ENCODE assay signal across 8 cellular contexts in genomic region chr14:103627073-103628025, GRCh38. TPM values are rescaled to one million over a fixed set of nuclear protein-coding genes. Genes with fewer than 3 reads are reported as not detected.
A peak's percentile ranks its signal among the peaks of the same experiment; 100 is the strongest.
DNase-seq lines count a peak whose midpoint lies in the region; ATAC-seq and TF ChIP-seq lines count a peak whose summit lies in the region.

No MANE protein-coding gene starts in this region.

- H3K79me2 ChIP-seq in HCT116 (ENCODE audit: insufficient read depth, low read length), result peaks cover 34% of the 10 kb centered on the region

- DNase-seq in HCT116 (ENCODE audit: low read depth, low spot score) (no peak), T-helper 17 cell (no peak), right cardiac atrium (peak in 1 of 3 donors; percentile 53), kidney tubule cell (ENCODE audit: low spot score) (no peak), NCI-H2081 treated with DMSO at 0.1 percent for 48 hours (lab: John Stamatoyannopoulos, UW) (no peak), HuH-7.5 (ENCODE audit: low spot score) (no peak), cerebellar cortex (ENCODE audit: low spot score) (no peak)

- ATAC-seq in HCT116 (no peak), T-helper 17 cell (no peak), right cardiac atrium (no peak)

- H3K4me3 ChIP-seq in HCT116 (replicated peaks in 1 of 2; ENCODE audit: low read depth in 1 of 2, low read length in 2 of 2), result peak overlapping the region in 1 of 2 experiments; percentile 67; a peak in 3 of 4 replicates
- no peak overlapping the region for H3K4me3 ChIP-seq in right cardiac atrium (ENCODE audit: low read length)
- H3K4me3 ChIP-seq in skin epidermis, result no peak overlapping the region

- peak overlapping the region; percentile 86 for H3K4me3 Mint-ChIP-seq in T-helper 17 cell

- WGBS in right cardiac atrium, result 92% methylated on average over 16 of the region's 16 CpGs

- no peak for TF ChIP-seq RAD21 in HCT116 (IDR thresholded peaks at IDR 0.05; ENCODE audit: low read depth)

- H3K4me1 Mint-ChIP-seq in T-helper 17 cell, result peaks cover 12% of the 10 kb centered on the region

- H3K27me3 Mint-ChIP-seq in T-helper 17 cell, result no peaks in the 10 kb centered on the region

- POLR2A ChIA-PET in HCT116 (lab: Charles Lee), result interaction anchor here (0.7 kb wide), 1 partner anchor 40 kb away, joined by 3 read pairs; no protein-coding TSS in a partner anchor

- H3K27ac Mint-ChIP-seq in T-helper 17 cell, result peak overlapping the region; percentile 85

- CTCF ChIA-PET in HCT116 (lab: Charles Lee), result no interaction called here

- peak overlapping the region; percentile 95 for H3K9ac ChIP-seq in HCT116 (ENCODE audit: low read length)

- no peak for TF ChIP-seq CTCF in HCT116 (IDR thresholded peaks at IDR 0.05 in 2 of 3, conservative IDR thresholded peaks at IDR 0.05 in 1 of 3; ENCODE audit: borderline replicate concordance in 1 of 3, insufficient read depth in 1 of 3, low read depth in 2 of 3, low read length in 2 of 3)

- TF ChIP-seq POLR2A in HCT116 (IDR thresholded peaks at IDR 0.05; ENCODE audit: borderline replicate concordance, extremely low read depth, insufficient read depth, insufficient read length), result no peak

- H3K9me3 ChIP-seq in HCT116 (ENCODE audit: control insufficient read depth in 1 of 2, insufficient read depth in 1 of 2, low read depth in 1 of 2, low read length in 2 of 2) (no peaks in the 10 kb centered on the region), T-helper 17 cell (ENCODE audit: control insufficient read depth, low read length, poor library complexity, severe bottlenecking) (no peaks in the 10 kb centered on the region), right cardiac atrium (ENCODE audit: control insufficient read depth, low read length) (no peaks in the 10 kb centered on the region)

- H3K27ac ChIP-seq in HCT116 (ENCODE audit: low read depth, low read length) (peak overlapping the region; percentile 85), right cardiac atrium (ENCODE audit: low read length) (peak overlapping the region; percentile 94), skin epidermis (peak overlapping the region in 17 of 21 experiments; percentile 90 to 100 (median 98))

- intact Hi-C loops in HCT116 (cut with micrococcal nuclease) (no loop called here), right cardiac atrium (cut with DNase I) (no loop called here)

- H3K36me3 ChIP-seq in HCT116 (ENCODE audit: control insufficient read depth in 1 of 2, insufficient read depth in 2 of 2, low read length in 2 of 2), result no peaks in the 10 kb centered on the region

- peak overlapping the region; percentile 99 for H3K4me2 ChIP-seq in HCT116 (ENCODE audit: low read length)

- H3K36me3 Mint-ChIP-seq in T-helper 17 cell (ENCODE audit: low read depth), result no peaks in the 10 kb centered on the region

- H3K4me1 ChIP-seq in HCT116 (ENCODE audit: control insufficient read depth in 1 of 2, insufficient read depth in 2 of 2, low read length in 2 of 2), result peaks cover 35 to 66% of the 10 kb centered on the region in 2 experiments
- H3K4me1 ChIP-seq in right cardiac atrium (ENCODE audit: control insufficient read depth, insufficient read depth, low read length), result peaks cover 4% of the 10 kb centered on the region

- no peak overlapping the region for H2AFZ ChIP-seq in HCT116 (ENCODE audit: low read depth, low read length, poor library complexity, severe bottlenecking)

- RAD21 ChIA-PET in HCT116 (lab: Charles Lee; ENCODE audit: low non-redundant PET in 1 of 2, low total read pairs in 2 of 2, uncharacterized antibody in 2 of 2, unreplicated experiment in 2 of 2), result interaction anchor here in 1 of 2 experiments (0.6 kb wide), 1 partner anchor 9 kb away, joined by 4 read pairs; no protein-coding TSS in a partner anchor

- peaks cover 14% of the 10 kb centered on the region; the same call in 1 of the 2 replicates for H4K20me1 ChIP-seq in HCT116 (ENCODE audit: insufficient read depth)

- H3K9me2 ChIP-seq in HCT116 (ENCODE audit: insufficient read depth), result no peaks in the 10 kb centered on the region

- no TSS peak for BruUV-seq in HCT116 (replicated peaks; lab: Mats Ljungman, UMichigan)

- H3K27me3 ChIP-seq in HCT116 (ENCODE audit: insufficient read depth, low read length), result no peaks in the 10 kb centered on the region
- H3K27me3 ChIP-seq in right cardiac atrium (ENCODE audit: control insufficient read depth, insufficient read depth), result no peaks in the 10 kb centered on the region

TF ChIP-seq in HCT116, 20 proteins besides CTCF, POLR2A, EP300 and RAD21:
- TF ChIP-seq ZNF274 (IDR thresholded peaks at IDR 0.05; ENCODE audit: low read depth, low read length), result no peak
- no peak for TF ChIP-seq EGR1 (IDR thresholded peaks at IDR 0.05; ENCODE audit: low read depth)
- no peak for TF ChIP-seq SP1 (IDR thresholded peaks at IDR 0.05; ENCODE audit: low read depth)
- TF ChIP-seq YY1 (IDR thresholded peaks at IDR 0.05; ENCODE audit: extremely low read depth, insufficient replicate concordance, low read depth, low read length), result no peak
- no peak for TF ChIP-seq CEBPB (IDR thresholded peaks at IDR 0.05; ENCODE audit: low read depth)
- no peak for TF ChIP-seq SIN3A (IDR thresholded peaks at IDR 0.05; ENCODE audit: low read depth)
- no peak for TF ChIP-seq JUND (IDR thresholded peaks at IDR 0.05)
- TF ChIP-seq, protein P1, sequence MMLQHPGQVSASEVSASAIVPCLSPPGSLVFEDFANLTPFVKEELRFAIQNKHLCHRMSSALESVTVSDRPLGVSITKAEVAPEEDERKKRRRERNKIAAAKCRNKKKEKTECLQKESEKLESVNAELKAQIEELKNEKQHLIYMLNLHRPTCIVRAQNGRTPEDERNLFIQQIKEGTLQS (IDR thresholded peaks at IDR 0.05), result no peak
- TF ChIP-seq REST (IDR thresholded peaks at IDR 0.05; ENCODE audit: low read depth), result no peak
- no peak for TF ChIP-seq POLR2AphosphoS5 (IDR thresholded peaks at IDR 0.05; ENCODE audit: low read depth, low read length)
- no peak for TF ChIP-seq EZH2 (IDR thresholded peaks at IDR 0.05)
- TF ChIP-seq, protein P2, sequence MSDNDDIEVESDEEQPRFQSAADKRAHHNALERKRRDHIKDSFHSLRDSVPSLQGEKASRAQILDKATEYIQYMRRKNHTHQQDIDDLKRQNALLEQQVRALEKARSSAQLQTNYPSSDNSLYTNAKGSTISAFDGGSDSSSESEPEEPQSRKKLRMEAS (IDR thresholded peaks at IDR 0.05), result no peak
- no peak for TF ChIP-seq ZFX (IDR thresholded peaks at IDR 0.05)

RNA-seq across cellular contexts. Expression of gene KLC1, which starts 1.7 kb away (rescaled TPM):
- 121 TPM for total RNA-seq in HCT116 (2021; ENCODE audit: unreplicated experiment)
- 77.0 and 78.9 TPM in 2 replicates for polyA plus RNA-seq in HCT116 (2012)
- 100 to 1,000 TPM; 162 to 198 TPM for total RNA-seq in T-helper 17 cell
- 100 to 1,000 TPM; 110 to 137 (median 129) TPM for total RNA-seq in right cardiac atrium
- 112 TPM for polyA plus RNA-seq in right cardiac atrium
